ENCODE assay signal across 1 cellular context in the genomic region with DNA sequence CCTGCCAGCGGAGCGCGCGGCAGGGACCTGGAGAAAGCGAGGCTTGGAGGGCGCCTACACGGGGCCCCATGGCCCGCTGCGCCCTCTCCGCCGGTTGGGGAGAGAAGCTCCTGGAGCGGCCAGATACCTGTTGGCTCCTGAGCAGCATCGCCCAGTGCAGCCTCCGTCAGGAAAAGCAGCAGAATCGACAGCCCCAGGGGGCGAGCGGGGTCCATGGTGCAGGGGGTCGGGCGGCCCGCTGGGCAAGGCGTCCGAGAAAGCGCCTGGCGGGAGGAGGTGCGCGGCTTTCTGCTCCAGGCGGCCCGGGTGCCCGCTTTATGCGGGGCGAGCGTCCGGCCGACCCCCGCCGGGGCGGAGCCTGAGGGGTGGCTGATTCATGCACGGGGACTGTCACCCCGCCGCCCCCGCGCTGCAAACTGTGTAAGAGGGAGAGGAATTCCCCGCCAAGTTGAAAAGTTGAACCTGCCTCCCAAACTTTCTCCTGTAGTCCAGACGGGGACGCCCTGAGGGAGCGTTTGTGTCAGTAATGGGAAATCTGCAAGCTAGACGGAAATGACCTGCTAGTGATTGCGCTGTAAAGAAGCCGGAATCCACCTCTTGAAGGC.
TF ChIP-seq lines count a peak whose summit lies in the region.

A gene with protein sequence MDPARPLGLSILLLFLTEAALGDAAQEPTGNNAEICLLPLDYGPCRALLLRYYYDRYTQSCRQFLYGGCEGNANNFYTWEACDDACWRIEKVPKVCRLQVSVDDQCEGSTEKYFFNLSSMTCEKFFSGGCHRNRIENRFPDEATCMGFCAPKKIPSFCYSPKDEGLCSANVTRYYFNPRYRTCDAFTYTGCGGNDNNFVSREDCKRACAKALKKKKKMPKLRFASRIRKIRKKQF (minus strand): TSS at position 290 of the 605 bp plus-strand sequence. CDS start 75 bp downstream, at position 215.

TF ChIP-seq in H1, 55 proteins besides CTCF, POLR2A, EP300 and RAD21:
- 0 out of 2 replicates have a peak, but pooled peaks have one; percentile 46 for TF ChIP-seq PHF8 (conservative IDR thresholded peaks at IDR 0.05; ENCODE audit: low read depth, low read length)
- TF ChIP-seq EGR1 (IDR thresholded peaks at IDR 0.05; ENCODE audit: borderline replicate concordance, low read depth, low read length) = 0 out of 2 replicates have a peak, but pooled peaks have one; percentile 64
- TF ChIP-seq CHD1 (IDR thresholded peaks at IDR 0.05; ENCODE audit: low read depth, low read length) = no peak
- TF ChIP-seq RFX5 (IDR thresholded peaks at IDR 0.05; ENCODE audit: borderline replicate concordance, low read depth, low read length) = no peak
- TF ChIP-seq, protein P1, sequence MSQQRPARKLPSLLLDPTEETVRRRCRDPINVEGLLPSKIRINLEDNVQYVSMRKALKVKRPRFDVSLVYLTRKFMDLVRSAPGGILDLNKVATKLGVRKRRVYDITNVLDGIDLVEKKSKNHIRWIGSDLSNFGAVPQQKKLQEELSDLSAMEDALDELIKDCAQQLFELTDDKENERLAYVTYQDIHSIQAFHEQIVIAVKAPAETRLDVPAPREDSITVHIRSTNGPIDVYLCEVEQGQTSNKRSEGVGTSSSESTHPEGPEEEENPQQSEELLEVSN (IDR thresholded peaks at IDR 0.05) = peak; percentile 10; the same call in 1 of the 2 replicates
- TF ChIP-seq SP1 (IDR thresholded peaks at IDR 0.05; ENCODE audit: low read depth, low read length) = 0 out of 2 replicates have a peak, but pooled peaks have one; percentile 40
- no peak for TF ChIP-seq EZH2 (IDR thresholded peaks at IDR 0.05; ENCODE audit: low read depth, low read length, severe bottlenecking)
- no peak for TF ChIP-seq KDM5A (IDR thresholded peaks at IDR 0.05; ENCODE audit: low read length)
- 0 out of 2 replicates have a peak, but pooled peaks have one; percentile 33 for TF ChIP-seq SUZ12 (IDR thresholded peaks at IDR 0.05; ENCODE audit: low read length)
- TF ChIP-seq KDM4A (IDR thresholded peaks at IDR 0.05; ENCODE audit: low read depth, low read length, severe bottlenecking) = peak; percentile 95
- no peak for TF ChIP-seq CBX5 (IDR thresholded peaks at IDR 0.05; ENCODE audit: low read depth, low read length)
- TF ChIP-seq RBBP5 (IDR thresholded peaks at IDR 0.05; ENCODE audit: borderline replicate concordance, low read depth, low read length) = no peak
- TF ChIP-seq FOSL1 (IDR thresholded peaks at IDR 0.05; ENCODE audit: insufficient read depth, low read depth, low read length) = no peak
- TF ChIP-seq TEAD4 (IDR thresholded peaks at IDR 0.05; ENCODE audit: low read depth, low read length) = no peak
- peak; percentile 42; the same call in 1 of the 2 replicates for TF ChIP-seq MAFK (IDR thresholded peaks at IDR 0.05; ENCODE audit: low read depth, low read length)
- no peak for TF ChIP-seq CBX8 (IDR thresholded peaks at IDR 0.05; ENCODE audit: borderline replicate concordance, low read depth, low read length)
- peak; percentile 80 for TF ChIP-seq ASH2L (IDR thresholded peaks at IDR 0.05; ENCODE audit: low read length)
TF ChIP-seq in H1: peak in this region for 8.
